Comparison of ENCODE assay signal across 8 cellular contexts in genomic region chr7:130982160-130982638, GRCh38.
DNase-seq lines count a peak whose midpoint lies in the region; ATAC-seq and TF ChIP-seq lines count a peak whose summit lies in the region.

No MANE protein-coding gene starts in this region.

- H3K27ac Mint-ChIP-seq in activated CD4-positive, alpha-beta T cell treated with anti-CD3 and anti-CD28 coated beads, Interleukin-2, amount 10 ng/mL, durations not matched to agents 7 days and 5 days = no peak overlapping the region
- H3K27ac Mint-ChIP-seq in mesothelial cell of epicardium = no peak overlapping the region

- TF ChIP-seq CTCF in choroid plexus epithelial cell (conservative IDR thresholded peaks at IDR 0.05; ENCODE audit: low read depth, low read length) = peak; percentile 78
- TF ChIP-seq CTCF in mesothelial cell of epicardium (IDR thresholded peaks at IDR 0.05; ENCODE audit: unreplicated experiment) = peak; percentile 48

- peak; percentile 46 for DNase-seq in activated CD4-positive, alpha-beta T cell treated with anti-CD3 and anti-CD28 coated beads, Interleukin-2, amount 10 ng/mL, durations not matched to agents 7 days and 5 days
- no peak for DNase-seq in activated CD4-positive, alpha-beta T cell treated with anti-CD3 and anti-CD28 coated beads for 1 hour
- DNase-seq in NCI-H774 (lab: John Stamatoyannopoulos, UW) (peak; percentile 5), choroid plexus epithelial cell (ENCODE audit: low read depth) (peak; percentile 68), mesothelial cell of epicardium (ENCODE audit: low spot score in 2 of 2, unreplicated experiment in 2 of 2) (no peak), midbrain (lab: John Stamatoyannopoulos, UW) (no peak)

- ATAC-seq in HG03045 (IDR thresholded peaks at IDR 0.05; ENCODE audit: unreplicated experiment) (peak; percentile 59), GM21717 (IDR thresholded peaks at IDR 0.05; ENCODE audit: unreplicated experiment) (no peak)

- CTCF ChIA-PET in activated CD4-positive, alpha-beta T cell treated with anti-CD3 and anti-CD28 coated beads, Interleukin-2, amount 10 ng/mL, durations not matched to agents 7 days and 5 days (lab: Charles Lee) = interaction anchor here (0.7 to 3.1 kb wide), 25 partner anchors 8 to 116 kb away, joined by 3 to 27 read pairs (median 6); no protein-coding TSS in a partner anchor

- no peaks in the 10 kb centered on the region for H3K27me3 Mint-ChIP-seq in activated CD4-positive, alpha-beta T cell treated with anti-CD3 and anti-CD28 coated beads, Interleukin-2, amount 10 ng/mL, durations not matched to agents 7 days and 5 days
- no peaks in the 10 kb centered on the region for H3K27me3 Mint-ChIP-seq in mesothelial cell of epicardium (ENCODE audit: low read depth)

- POLR2A ChIA-PET in activated CD4-positive, alpha-beta T cell treated with anti-CD3 and anti-CD28 coated beads, Interleukin-2, amount 10 ng/mL, durations not matched to agents 7 days and 5 days (lab: Charles Lee) = interaction anchor here (0.5 to 1.1 kb wide), 4 partner anchors 15 to 717 kb away, joined by 3 to 6 read pairs (median 5); no protein-coding TSS in a partner anchor

- peaks cover 33% of the 10 kb centered on the region for H3K4me1 Mint-ChIP-seq in activated CD4-positive, alpha-beta T cell treated with anti-CD3 and anti-CD28 coated beads, Interleukin-2, amount 10 ng/mL, durations not matched to agents 7 days and 5 days
- H3K4me1 Mint-ChIP-seq in mesothelial cell of epicardium = peaks cover 1% of the 10 kb centered on the region

- no peaks in the 10 kb centered on the region for H3K9me3 Mint-ChIP-seq in activated CD4-positive, alpha-beta T cell treated with anti-CD3 and anti-CD28 coated beads, Interleukin-2, amount 10 ng/mL, durations not matched to agents 7 days and 5 days
- no peaks in the 10 kb centered on the region for H3K9me3 Mint-ChIP-seq in mesothelial cell of epicardium

- H3K4me3 ChIP-seq in choroid plexus epithelial cell (ENCODE audit: low read depth, low read length) = no peak overlapping the region

- no peak overlapping the region for H3K4me3 Mint-ChIP-seq in activated CD4-positive, alpha-beta T cell treated with anti-CD3 and anti-CD28 coated beads, Interleukin-2, amount 10 ng/mL, durations not matched to agents 7 days and 5 days
- H3K4me3 Mint-ChIP-seq in mesothelial cell of epicardium = no peak overlapping the region

- H3K36me3 Mint-ChIP-seq in activated CD4-positive, alpha-beta T cell treated with anti-CD3 and anti-CD28 coated beads, Interleukin-2, amount 10 ng/mL, durations not matched to agents 7 days and 5 days (ENCODE audit: low read depth) = peaks cover 7% of the 10 kb centered on the region
- no peaks in the 10 kb centered on the region for H3K36me3 Mint-ChIP-seq in mesothelial cell of epicardium

Comparison
In these comparisons a context has a peak if more than half of its experiments do, and no peak if none do; other contexts are left out.
1. DNase-seq: peak in activated CD4-positive, alpha-beta T cell treated with anti-CD3 and anti-CD28 coated beads, Interleukin-2, amount 10 ng/mL, durations not matched to agents 7 days and 5 days (single experiment), NCI-H774 (single experiment) and choroid plexus epithelial cell (single experiment); none in activated CD4-positive, alpha-beta T cell treated with anti-CD3 and anti-CD28 coated beads for 1 hour (single experiment), mesothelial cell of epicardium (0 of 2) and midbrain (single experiment).